ENCODE assay signal across 8 cellular contexts in genomic region chr13:32639502-32640105, GRCh38. TPM values are rescaled to one million over a fixed set of nuclear protein-coding genes. Genes with fewer than 3 reads are reported as not detected.
DNase-seq lines count a peak whose midpoint lies in the region; ATAC-seq, FAIRE-seq and TF ChIP-seq lines count a peak whose summit lies in the region.

No MANE protein-coding gene starts in this region.

- no peaks in the 10 kb centered on the region for H3K36me3 ChIP-seq in bronchial epithelial cell (ENCODE audit: control insufficient read depth, insufficient read depth, low read length)
- no peaks in the 10 kb centered on the region for H3K36me3 ChIP-seq in kidney (ENCODE audit: control insufficient read depth in 1 of 2, insufficient read depth in 2 of 2, low read length in 2 of 2)

- FAIRE-seq in bronchial epithelial cell (lab: Jason Lieb, UNC) (no peak), kidney (lab: Jason Lieb, UNC) (peak; percentile 92)

- DNase-seq in LoVo (ENCODE audit: low spot score), result peak; percentile 56
- peak in 4 of 5 donors; percentile 22 to 54 (median 37) for DNase-seq in T-helper 1 cell
- DNase-seq in bronchial epithelial cell (ENCODE audit: low read depth), result peak; percentile 57
- DNase-seq in kidney, result no peak
- DNase-seq in stimulated activated CD4-positive, alpha-beta T cell treated with anti-CD3 and anti-CD28 coated beads, Interleukin-4, amount 100 ng/mL, for 24 hours, result peak; percentile 56

- peaks cover 0 to 3% of the 10 kb centered on the region in 2 donors for H3K4me1 ChIP-seq in kidney (ENCODE audit: control insufficient read depth in 1 of 2, insufficient read depth in 1 of 2, low read depth in 1 of 2, low read length in 2 of 2)

- H3K4me3 ChIP-seq in bronchial epithelial cell (ENCODE audit: low read depth, low read length) (no peak overlapping the region), kidney (ENCODE audit: low read length in 2 of 2) (no peak overlapping the region)

- no peaks in the 10 kb centered on the region for H3K9me3 ChIP-seq in kidney (ENCODE audit: control insufficient read depth in 1 of 2, low read length in 2 of 2)

- H3K9ac ChIP-seq in kidney (ENCODE audit: low read length in 2 of 2), result no peak overlapping the region

- peak; percentile 57 for ATAC-seq in GM19025 (IDR thresholded peaks at IDR 0.05; ENCODE audit: low read depth, unreplicated experiment)
- ATAC-seq in HG02938 (IDR thresholded peaks at IDR 0.05; ENCODE audit: unreplicated experiment), result no peak

- H3K27me3 ChIP-seq in bronchial epithelial cell (ENCODE audit: control insufficient read depth, insufficient read depth, low read length), result no peaks in the 10 kb centered on the region

- intact Hi-C loops in kidney (cut with DNase I), result loop anchor here (10.0 kb wide), 1 partner anchor 55 kb away; the partner anchor contains the start of gene PDS5B

- H3K27ac ChIP-seq in C4-2B (no peak overlapping the region), kidney (ENCODE audit: low read depth in 2 of 2, low read length in 2 of 2) (no peak overlapping the region)

- TF ChIP-seq CTCF in C4-2B (conservative IDR thresholded peaks at IDR 0.05), result peak; percentile 99
- TF ChIP-seq CTCF in bronchial epithelial cell (IDR thresholded peaks at IDR 0.05; ENCODE audit: insufficient read depth, low read length, severe bottlenecking), result peak; percentile 67
- TF ChIP-seq CTCF in kidney (IDR thresholded peaks at IDR 0.05; ENCODE audit: borderline replicate concordance, extremely low read depth, insufficient read depth), result peak; percentile 87

RNA-seq across cellular contexts. Expression of gene PDS5B, which starts 53.4 kb away (rescaled TPM):
- total RNA-seq in bronchial epithelial cell (8.6 and 8.7 TPM in 2 replicates), kidney (41.2 TPM)
- 6.9 TPM for polyA plus RNA-seq in kidney (ENCODE audit: insufficient read depth, low read depth, low replicate concordance)
